In the genomic region with DNA sequence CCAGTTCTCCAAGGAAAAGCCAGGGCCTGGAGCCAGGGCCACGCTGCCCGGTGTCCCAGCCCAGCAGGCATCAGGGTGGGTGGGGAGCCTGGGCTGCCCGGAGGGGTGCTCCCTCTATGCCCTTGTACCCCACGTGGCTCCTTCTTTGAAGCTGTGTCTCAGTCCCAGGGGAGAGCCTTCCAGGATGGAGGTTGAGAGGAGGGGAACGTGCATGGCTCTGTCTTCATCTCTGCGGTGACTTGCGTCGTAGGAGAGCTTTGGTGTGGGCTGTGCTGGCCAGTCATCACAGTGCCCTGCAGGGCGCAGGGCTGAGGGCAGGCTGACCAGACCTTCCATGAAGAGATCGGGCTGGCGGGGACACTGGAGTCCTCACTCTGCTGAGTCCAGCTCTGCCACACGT, we compare ENCODE assay signal across 18 cellular contexts.
"Had no signal": no experiment of that assay in that cellular context is flagged by ENCODE, and none has a peak within 500 bp of the region (broad histone marks: within the 10 kb centered on the region; RNA-seq: fewer than 3 reads in every experiment).

No MANE protein-coding gene starts in this region.

- H3K27me3 ChIP-seq: body of pancreas, foreskin keratinocyte, neutrophil, testis, upper lobe of left lung had no signal

- H3K27me3 Mint-ChIP-seq: activated CD8-positive, alpha-beta memory T cell treated with anti-CD3 and anti-CD28 coated beads, Interleukin-2, amount 10 ng/mL, durations not matched to agents 7 days and 5 days; central memory CD8-positive, alpha-beta T cell; stimulated activated naive CD8-positive, alpha-beta T cell treated with anti-CD3 and anti-CD28 coated beads, Interleukin-15, Interleukin-2, amounts not matched to agents 100 ng/mL and 50 ng/mL, for 24 hours had no signal

- H3K27ac Mint-ChIP-seq: activated CD8-positive, alpha-beta memory T cell treated with anti-CD3 and anti-CD28 coated beads, Interleukin-2, amount 10 ng/mL, durations not matched to agents 7 days and 5 days; stimulated activated naive CD8-positive, alpha-beta T cell treated with anti-CD3 and anti-CD28 coated beads, Interleukin-15, Interleukin-2, amounts not matched to agents 100 ng/mL and 50 ng/mL, for 24 hours; T-helper 2 cell treated with Interferon-gamma antibody and Interleukin-4, amounts not matched to agents 5 μg/mL and 100 μg/mL, for 36 hours had no signal

- ATAC-seq: activated CD8-positive, alpha-beta memory T cell treated with anti-CD3 and anti-CD28 coated beads, Interleukin-2, amount 10 ng/mL, durations not matched to agents 7 days and 5 days; body of pancreas; foreskin keratinocyte; left colon had no signal

- H3K27ac ChIP-seq: body of pancreas, coronary artery, foreskin keratinocyte, neutrophil, skin epidermis, testis had no signal

- H3K4me3 Mint-ChIP-seq: activated CD8-positive, alpha-beta memory T cell treated with anti-CD3 and anti-CD28 coated beads, Interleukin-2, amount 10 ng/mL, durations not matched to agents 7 days and 5 days; activated T-cell treated with anti-CD3 and anti-CD28 coated beads, Interleukin-2, amount 50 U/mL, for 4 hours; central memory CD8-positive, alpha-beta T cell; stimulated activated naive CD8-positive, alpha-beta T cell treated with anti-CD3 and anti-CD28 coated beads, Interleukin-15, Interleukin-2, amounts not matched to agents 100 ng/mL and 50 ng/mL, for 24 hours; T-helper 2 cell treated with Interferon-gamma antibody and Interleukin-4, amounts not matched to agents 5 μg/mL and 100 μg/mL, for 36 hours had no signal

- DNase-seq: activated CD8-positive, alpha-beta memory T cell treated with anti-CD3 and anti-CD28 coated beads, Interleukin-2, amount 10 ng/mL, durations not matched to agents 7 days and 5 days; activated effector memory CD4-positive, alpha-beta T cell treated with Interleukin-2 at 50 U/mL for 16 hours; activated naive CD4-positive, alpha-beta T cell treated with anti-CD3 and anti-CD28 coated beads, Interleukin-2, amount 50 U/mL, for 16 hours; activated T-cell treated with anti-CD3 and anti-CD28 coated beads, Interleukin-2, amount 50 U/mL, for 4 hours; body of pancreas; effector CD8-positive, alpha-beta T cell; foreskin keratinocyte; left colon; stimulated activated CD4-positive, alpha-beta T cell treated with anti-CD3 and anti-CD28 coated beads, Interleukin-4, amount 100 ng/mL, for 24 hours; SW 1271; testis; upper lobe of left lung had no signal

- H3K36me3 ChIP-seq: neutrophil, upper lobe of left lung had no signal

- H3K9me3 ChIP-seq: body of pancreas, neutrophil, testis had no signal

- H3K9me3 Mint-ChIP-seq: central memory CD8-positive, alpha-beta T cell had no signal

- H3K4me3 ChIP-seq: body of pancreas, coronary artery, skin epidermis, testis, upper lobe of left lung had no signal

- H3K4me1 ChIP-seq: body of pancreas, foreskin keratinocyte, testis had no signal

- H3K4me1 Mint-ChIP-seq: central memory CD8-positive, alpha-beta T cell had no signal
